Comparison of ENCODE assay signal across 16 cellular contexts in genomic region chr15:75704618-75705017, GRCh38. TPM values are rescaled to one million over a fixed set of nuclear protein-coding genes. Genes with fewer than 3 reads are reported as not detected.
DNase-seq lines count a peak whose midpoint lies in the region; ATAC-seq and TF ChIP-seq lines count a peak whose summit lies in the region.
"Had no signal": no experiment of that assay in that cellular context is flagged by ENCODE, and none has a peak within 500 bp of the region (broad histone marks: within the 10 kb centered on the region; RNA-seq: fewer than 3 reads in every experiment).

No MANE protein-coding gene starts in this region.

- peaks cover 12% of the 10 kb centered on the region for H3K4me1 Mint-ChIP-seq in stimulated activated naive CD8-positive, alpha-beta T cell treated with anti-CD3 and anti-CD28 coated beads, Interleukin-15, amount 100 ng/mL, for 72 hours

- no peak for TF ChIP-seq CTCF in gastroesophageal sphincter (IDR thresholded peaks at IDR 0.05)

- H3K27ac ChIP-seq in gastroesophageal sphincter: peak overlapping the region; percentile 79 to 93 (median 88)
- peak overlapping the region in 12 of 21 experiments; percentile 26 to 85 (median 72) for H3K27ac ChIP-seq in skin epidermis

- no peak for TF ChIP-seq POLR2A in gastroesophageal sphincter (IDR thresholded peaks at IDR 0.05)

- no peaks in the 10 kb centered on the region for H3K9me3 ChIP-seq in gastroesophageal sphincter

- peak; percentile 11 for ATAC-seq in stimulated activated naive CD8-positive, alpha-beta T cell treated with anti-CD3 and anti-CD28 coated beads, Interleukin-15, amount 100 ng/mL, for 72 hours
- ATAC-seq in stimulated activated naive CD8-positive, alpha-beta T cell treated with anti-CD3 and anti-CD28 coated beads, Interleukin-15, Interleukin-2, amounts not matched to agents 100 U/mL and 50 U/mL, for 24 hours: no peak
- ATAC-seq in gastroesophageal sphincter (no peak), HG03439 (IDR thresholded peaks at IDR 0.05; ENCODE audit: unreplicated experiment) (no peak)

- DNase-seq in stimulated activated naive CD8-positive, alpha-beta T cell treated with anti-CD3 and anti-CD28 coated beads, Interleukin-15, amount 100 ng/mL, for 72 hours: no peak
- DNase-seq in stimulated activated naive CD8-positive, alpha-beta T cell treated with anti-CD3 and anti-CD28 coated beads, Interleukin-15, Interleukin-2, amounts not matched to agents 100 U/mL and 50 U/mL, for 24 hours: no peak
- DNase-seq in A172 (ENCODE audit: low spot score) (no peak), NCI-H1092 treated with DMSO at 0.1 percent for 48 hours (lab: John Stamatoyannopoulos, UW) (no peak)
- DNase-seq in activated CD4-positive, CD25-positive, alpha-beta regulatory T cell (lab: John Stamatoyannopoulos, UW): no peak
- DNase-seq: CD4-positive, CD25-positive, alpha-beta regulatory T cell; cerebellar nuclear complex; NCI-H1417; NCI-H2171; NCI-H748 treated with DMSO at 0.1 percent for 48 hours; retina; T-helper 9 cell had no signal

- WGBS in gastroesophageal sphincter (ENCODE audit: low coverage in 1 of 2), 2 donors: no CpG with 5 or more reads among the region's 9 CpGs

- peaks cover 14 to 82% (median 54%) of the 10 kb centered on the region in 3 donors for H3K4me1 ChIP-seq in gastroesophageal sphincter

- H3K36me3 ChIP-seq in gastroesophageal sphincter: peaks cover 0 to 6% of the 10 kb centered on the region in 2 donors

- H3K27me3 Mint-ChIP-seq in stimulated activated naive CD8-positive, alpha-beta T cell treated with anti-CD3 and anti-CD28 coated beads, Interleukin-15, amount 100 ng/mL, for 72 hours: no peaks in the 10 kb centered on the region
- H3K27me3 Mint-ChIP-seq: CD4-positive, CD25-positive, alpha-beta regulatory T cell had no signal

- H3K27ac Mint-ChIP-seq in stimulated activated naive CD8-positive, alpha-beta T cell treated with anti-CD3 and anti-CD28 coated beads, Interleukin-15, amount 100 ng/mL, for 72 hours: no peak overlapping the region
- H3K27ac Mint-ChIP-seq: CD4-positive, CD25-positive, alpha-beta regulatory T cell; mesothelial cell of epicardium had no signal

- no peak overlapping the region for H3K4me3 Mint-ChIP-seq in stimulated activated naive CD8-positive, alpha-beta T cell treated with anti-CD3 and anti-CD28 coated beads, Interleukin-15, amount 100 ng/mL, for 72 hours
- H3K4me3 Mint-ChIP-seq: CD4-positive, CD25-positive, alpha-beta regulatory T cell; mesothelial cell of epicardium had no signal

- H3K4me3 ChIP-seq in gastroesophageal sphincter: peak overlapping the region in 1 of 2 donors; percentile 5
- no peak overlapping the region for H3K4me3 ChIP-seq in skin epidermis

- no peaks in the 10 kb centered on the region for H3K27me3 ChIP-seq in gastroesophageal sphincter

- TF ChIP-seq EP300 in gastroesophageal sphincter (IDR thresholded peaks at IDR 0.05): no peak

- H3K9me3 Mint-ChIP-seq in stimulated activated naive CD8-positive, alpha-beta T cell treated with anti-CD3 and anti-CD28 coated beads, Interleukin-15, amount 100 ng/mL, for 72 hours: no peaks in the 10 kb centered on the region
- H3K9me3 Mint-ChIP-seq: CD4-positive, CD25-positive, alpha-beta regulatory T cell; mesothelial cell of epicardium had no signal

RNA-seq across cellular contexts. Expression of gene CSPG4, which starts 8.0 kb away (rescaled TPM):
- total RNA-seq in gastroesophageal sphincter: 100 to 1,000 TPM in 3 of 4 donors, 10 to 100 TPM in 1; 98.7 to 396 (median 151) TPM
- total RNA-seq in A172 (2014; rRNA removed; shearing (Covaris generic)): 132 and 171 TPM in 2 replicates
- total RNA-seq: CD4-positive, CD25-positive, alpha-beta regulatory T cell had no signal

RNA-seq across cellular contexts. Expression of gene SNX33, which starts 56.9 kb away (rescaled TPM):
- 10 to 100 TPM; 32.8 to 51.5 (median 41.2) TPM for total RNA-seq in gastroesophageal sphincter
- total RNA-seq in A172 (2014; rRNA removed; shearing (Covaris generic)): 9.3 and 14.1 TPM in 2 replicates
